In the genomic region with DNA sequence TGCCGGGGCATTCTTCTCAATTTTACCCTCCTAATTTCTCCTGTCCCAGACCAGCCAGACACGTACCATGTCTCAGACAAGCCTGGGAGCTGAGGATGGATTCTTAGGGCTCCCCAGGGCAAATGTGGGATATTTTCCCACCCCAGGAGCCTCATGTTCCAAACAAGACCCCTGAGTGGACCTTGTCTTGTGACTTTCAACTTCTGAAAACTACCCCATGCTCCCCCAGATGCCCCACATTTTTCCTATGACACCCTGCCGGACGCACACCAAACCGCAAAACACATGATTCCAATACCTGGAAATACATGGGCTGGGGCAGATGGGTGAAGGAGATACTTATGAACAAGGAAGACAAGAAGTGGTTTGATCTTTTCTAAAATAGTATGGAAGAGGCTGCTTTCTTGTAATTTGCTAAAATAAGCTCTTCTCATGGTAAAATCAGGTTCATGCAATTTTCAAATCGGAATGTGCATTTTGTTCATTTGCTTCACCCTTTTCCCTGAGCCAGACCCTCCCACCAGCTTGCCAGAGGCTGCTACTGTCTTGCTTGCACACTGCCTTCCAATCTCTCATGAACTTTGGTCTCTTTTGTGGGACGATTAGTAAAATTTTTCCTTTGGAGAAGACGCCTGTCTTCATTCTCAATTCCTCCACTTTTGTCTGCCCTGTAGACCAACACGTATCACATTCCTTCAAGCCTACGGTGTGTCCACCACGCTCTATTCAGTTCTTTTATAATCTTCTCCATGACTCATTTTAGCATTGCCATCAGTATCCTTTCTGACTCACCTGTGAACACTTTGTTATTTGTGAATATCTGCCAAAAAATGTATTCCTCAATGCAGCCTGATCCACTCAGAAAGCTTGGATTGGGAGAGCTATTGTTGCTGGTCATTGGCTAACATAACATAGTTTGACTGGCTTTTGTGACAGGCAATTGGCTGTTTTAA, we compare ENCODE assay signal across 9 cellular contexts. TPM values are rescaled to one million over a fixed set of nuclear protein-coding genes. Genes with fewer than 3 reads are reported as not detected.
DNase-seq lines count a peak whose midpoint lies in the region; ATAC-seq, FAIRE-seq and TF ChIP-seq lines count a peak whose summit lies in the region.
"Had no signal": no experiment of that assay in that cellular context is flagged by ENCODE, and none has a peak within 500 bp of the region (broad histone marks: within the 10 kb centered on the region; RNA-seq: fewer than 3 reads in every experiment).

No MANE protein-coding gene starts in this region.

- POLR2A ChIA-PET in K562 (lab: Yijun Ruan, JAX): no interaction called here

- H3K27me3 ChIP-seq in K562 (ENCODE audit: control insufficient read depth in 2 of 2, insufficient read depth in 2 of 2, low read length in 2 of 2) (peaks cover 2 to 36% of the 10 kb centered on the region in 2 experiments; a peak in 2 of 5 replicates), neural progenitor cell (peaks cover 100% of the 10 kb centered on the region)

- peak; percentile 56 for DNase-seq in activated T-cell treated with anti-CD3 and anti-CD28 coated beads, Interleukin-2, amount 50 U/mL, for 1 hour
- DNase-seq in activated T-cell treated with anti-CD3 and anti-CD28 coated beads for 4 hours (no peak), K562 (ENCODE audit: extremely low read depth in 1 of 4, low spot score in 3 of 4) (no peak), memory B cell (ENCODE audit: low spot score in 2 of 2) (no peak), Kasumi-1 (lab: John Stamatoyannopoulos, UW) (no peak), neural progenitor cell (ENCODE audit: low spot score) (no peak)
- DNase-seq: NCI-H82 had no signal

- H3K27ac Mint-ChIP-seq in memory B cell (no peak overlapping the region), neural progenitor cell (no peak overlapping the region)

- no TSS peak for BruUV-seq in K562 (replicated peaks; lab: Mats Ljungman, UMichigan)

- H3K9me3 Mint-ChIP-seq in memory B cell: peaks cover 4% of the 10 kb centered on the region
- H3K9me3 Mint-ChIP-seq in neural progenitor cell: peaks cover 5% of the 10 kb centered on the region

- no peaks in the 10 kb centered on the region for H4K20me1 ChIP-seq in K562 (replicated peaks; ENCODE audit: control insufficient read depth, insufficient read depth, low read length)
- H4K20me1 ChIP-seq in neural progenitor cell (ENCODE audit: low read depth): no peaks in the 10 kb centered on the region

- no peaks in the 10 kb centered on the region for H3K79me2 ChIP-seq in K562 (ENCODE audit: control insufficient read depth, insufficient read depth, low read length)
- no peaks in the 10 kb centered on the region for H3K79me2 ChIP-seq in neural progenitor cell (ENCODE audit: low read depth)

- CTCF ChIA-PET in K562 (lab: Yijun Ruan, JAX; ENCODE audit: low intra/inter-chr PET ratio): interaction anchor here (1.7 kb wide), 1 partner anchor 250 kb away, joined by 4 read pairs; no protein-coding TSS in a partner anchor

- TF ChIP-seq CTCF in K562 (IDR thresholded peaks at IDR 0.05 in 2 of 3, conservative IDR thresholded peaks at IDR 0.05 in 1 of 3; ENCODE audit: insufficient read depth in 2 of 3, low read depth in 1 of 3, low read length in 3 of 3) (no peak), neural progenitor cell (IDR thresholded peaks at IDR 0.05) (no peak)

- TF ChIP-seq RAD21 in K562 (CRISPR knock-in tag; conservative IDR thresholded peaks at IDR 0.05 in 1 of 2, IDR thresholded peaks at IDR 0.05 in 1 of 2): no peak

- no peak overlapping the region for H3K9ac ChIP-seq in K562 (ENCODE audit: insufficient read depth in 1 of 2, low read depth in 2 of 2, low read length in 2 of 2)
- no peak overlapping the region for H3K9ac ChIP-seq in neural progenitor cell

- no peaks in the 10 kb centered on the region for H3K9me3 ChIP-seq in K562 (replicated peaks; ENCODE audit: control insufficient read depth, insufficient read depth, low read depth, low read length)
- no peaks in the 10 kb centered on the region for H3K9me3 ChIP-seq in neural progenitor cell (ENCODE audit: low read depth)

- no peak for TF ChIP-seq EP300 in K562 (IDR thresholded peaks at IDR 0.05; ENCODE audit: low read length)

- H3K4me2 ChIP-seq in K562 (ENCODE audit: insufficient read depth, low read length) (no peak overlapping the region), neural progenitor cell (no peak overlapping the region)

- intact Hi-C loops in K562 (cut with micrococcal nuclease): no loop called here

- H3K4me3 Mint-ChIP-seq in memory B cell (peak overlapping the region; percentile 77), neural progenitor cell (no peak overlapping the region)

- H3K4me3 ChIP-seq in K562: no peak overlapping the region
- peak overlapping the region; percentile 42 for H3K4me3 ChIP-seq in urinary bladder (ENCODE audit: low read depth, low read length)
- H3K4me3 ChIP-seq in neural progenitor cell: no peak overlapping the region

- H2AFZ ChIP-seq in K562 (ENCODE audit: low read depth, low read length) (no peak overlapping the region), neural progenitor cell (replicated peaks) (no peak overlapping the region)

- FAIRE-seq in K562 (lab: Jason Lieb, UNC): no peak

- ATAC-seq in K562: no peak
- ATAC-seq in memory B cell (ENCODE audit: low read depth): no peak
- ATAC-seq in HG03460 (IDR thresholded peaks at IDR 0.05; ENCODE audit: unreplicated experiment): no peak

- no peaks in the 10 kb centered on the region for H3F3A ChIP-seq in neural progenitor cell (ENCODE audit: low read depth)

- H3K27ac ChIP-seq in K562 (ENCODE audit: extremely low read depth, low read depth, low read length): no peak overlapping the region
- peak overlapping the region; percentile 28 for H3K27ac ChIP-seq in urinary bladder (ENCODE audit: low read depth)
- H3K27ac ChIP-seq in neural progenitor cell: no peak overlapping the region

- H3K4me1 Mint-ChIP-seq in memory B cell (peaks cover 4% of the 10 kb centered on the region), neural progenitor cell (peaks cover 19% of the 10 kb centered on the region)

- H3K27me3 Mint-ChIP-seq in memory B cell (peaks cover 23% of the 10 kb centered on the region), neural progenitor cell (ENCODE audit: insufficient read depth, low read depth) (peaks cover 18% of the 10 kb centered on the region)

- H3K4me1 ChIP-seq in K562 (replicated peaks in 1 of 2; ENCODE audit: control insufficient read depth in 2 of 2, insufficient read depth in 2 of 2, low read length in 2 of 2): no peaks in the 10 kb centered on the region; a peak in 1 of 5 replicates
- no peaks in the 10 kb centered on the region for H3K4me1 ChIP-seq in urinary bladder (ENCODE audit: insufficient read depth)
- peaks cover 16% of the 10 kb centered on the region for H3K4me1 ChIP-seq in neural progenitor cell

- H3K9me1 ChIP-seq in K562 (ENCODE audit: control insufficient read depth, insufficient read depth, low read length): no peaks in the 10 kb centered on the region

- no peaks in the 10 kb centered on the region for H3K36me3 ChIP-seq in K562 (ENCODE audit: control insufficient read depth, insufficient read depth, low read length)
- H3K36me3 ChIP-seq in urinary bladder (ENCODE audit: insufficient read depth): no peaks in the 10 kb centered on the region
- no peaks in the 10 kb centered on the region for H3K36me3 ChIP-seq in neural progenitor cell

- in situ Hi-C loops in K562 (cut with MboI): no loop called here

- 3% methylated on average over 11 of the region's 11 CpGs for WGBS in K562 (ENCODE audit: insufficient coverage, low coverage, missing lambda C conversion rate)
- 71% methylated on average over 11 of the region's 11 CpGs for whole genome bisulfite sequencing in urinary bladder

- H3K36me3 Mint-ChIP-seq in memory B cell: peaks cover 3% of the 10 kb centered on the region
- H3K36me3 Mint-ChIP-seq in neural progenitor cell: no peaks in the 10 kb centered on the region

- TF ChIP-seq POLR2A in K562 (conservative IDR thresholded peaks at IDR 0.05): no peak

RNA-seq across cellular contexts. Expression of a gene that starts 1.1 kb away (rescaled TPM):
- total RNA-seq in K562 (2011; cell fraction: chromatin; rRNA removed; ENCODE audit: low replicate concordance): not detected in 2 replicates
- total RNA-seq in K562 (2011; cell fraction: nucleolus; rRNA removed): not detected in 2 replicates
- total RNA-seq in K562 (2011; cell fraction: nucleoplasm; rRNA removed): not detected in 2 replicates
- not detected in 2 replicates for total RNA-seq in K562 (2014; rRNA removed)
- not detected in 2 replicates for total RNA-seq in K562 (2014; rRNA removed; fragmentation: Illumina TruSeq; extraction: Trizol)
- total RNA-seq in K562 (2015; rRNA removed; fragmentation: Illumina TruSeq; extraction: Trizol): not detected in 2 replicates
- 0.35 and 0.51 TPM in 2 replicates for total RNA-seq in K562 (2021)
- not detected in 2 replicates for polyA plus RNA-seq in K562 (2011; rRNA removed)
- not detected in 2 replicates for polyA plus RNA-seq in K562 (2011; cell fraction: cytosol; rRNA removed)
- not detected in 2 replicates for polyA plus RNA-seq in K562 (2011; cell fraction: nucleus; rRNA removed)
- polyA plus RNA-seq in K562 (2012): 0.48 TPM in 1 of 2 replicates, not detected in the other
- not detected in 2 replicates for polyA plus RNA-seq in K562 (2014; fragmentation: Illumina TruSeq; extraction: Trizol)
- polyA plus RNA-seq in K562 (2014; fragmentation: Nextera tagmentation; extraction: Ambion mirVana): not detected
- polyA plus RNA-seq in K562 (2014; rRNA removed): not detected in 2 replicates
- not detected in 2 replicates for polyA minus RNA-seq in K562 (2011; rRNA and poly(A)+ RNA removed)
- not detected in 2 replicates for polyA minus RNA-seq in K562 (2011; cell fraction: cytosol; rRNA and poly(A)+ RNA removed)
- not detected in 2 replicates for polyA minus RNA-seq in K562 (2011; cell fraction: nucleus; rRNA and poly(A)+ RNA removed)
- total RNA-seq in urinary bladder: 25.6 TPM
- polyA plus RNA-seq in urinary bladder: 24.3 TPM
- 0.03 TPM in 1 of 2 replicates, not detected in the other for total RNA-seq in neural progenitor cell (ENCODE audit: low replicate concordance)

RNA-seq across cellular contexts. Expression of a gene that starts 22.0 kb away (rescaled TPM):
- total RNA-seq in K562 (2011; cell fraction: chromatin; rRNA removed; ENCODE audit: low replicate concordance): not detected in 2 replicates
- not detected in 2 replicates for total RNA-seq in K562 (2011; cell fraction: nucleolus; rRNA removed)
- not detected in 2 replicates for total RNA-seq in K562 (2011; cell fraction: nucleoplasm; rRNA removed)
- not detected in 2 replicates for total RNA-seq in K562 (2014; rRNA removed)
- total RNA-seq in K562 (2014; rRNA removed; fragmentation: Illumina TruSeq; extraction: Trizol): not detected in 2 replicates
- not detected in 2 replicates for total RNA-seq in K562 (2015; rRNA removed; fragmentation: Illumina TruSeq; extraction: Trizol)
- total RNA-seq in K562 (2021): 0.11 and 0.13 TPM in 2 replicates
- not detected in 2 replicates for polyA plus RNA-seq in K562 (2011; rRNA removed)
- 0.03 TPM in 1 of 2 replicates, not detected in the other for polyA plus RNA-seq in K562 (2011; cell fraction: cytosol; rRNA removed)
- polyA plus RNA-seq in K562 (2011; cell fraction: nucleus; rRNA removed): not detected in 2 replicates
- not detected in 2 replicates for polyA plus RNA-seq in K562 (2012)
- not detected in 2 replicates for polyA plus RNA-seq in K562 (2014; fragmentation: Illumina TruSeq; extraction: Trizol)
- not detected for polyA plus RNA-seq in K562 (2014; fragmentation: Nextera tagmentation; extraction: Ambion mirVana)
- polyA plus RNA-seq in K562 (2014; rRNA removed): 0.04 TPM in 1 of 2 replicates, not detected in the other
- not detected in 2 replicates for polyA minus RNA-seq in K562 (2011; rRNA and poly(A)+ RNA removed)
- not detected in 2 replicates for polyA minus RNA-seq in K562 (2011; cell fraction: cytosol; rRNA and poly(A)+ RNA removed)
- not detected in 2 replicates for polyA minus RNA-seq in K562 (2011; cell fraction: nucleus; rRNA and poly(A)+ RNA removed)
- total RNA-seq in urinary bladder: 4.9 TPM
- polyA plus RNA-seq in urinary bladder: 8.0 TPM
- total RNA-seq in neural progenitor cell (ENCODE audit: low replicate concordance): not detected in 2 replicates

RNA-seq across cellular contexts. Expression of a gene that starts 52.9 kb away (rescaled TPM):
- 0.86 TPM in 1 of 2 replicates, not detected in the other for total RNA-seq in K562 (2011; cell fraction: chromatin; rRNA removed; ENCODE audit: low replicate concordance)
- total RNA-seq in K562 (2011; cell fraction: nucleolus; rRNA removed): 0.17 and 0.53 TPM in 2 replicates
- total RNA-seq in K562 (2011; cell fraction: nucleoplasm; rRNA removed): 0.51 TPM in 1 of 2 replicates, not detected in the other
- total RNA-seq in K562 (2014; rRNA removed) (0.73 and 1.1 TPM in 2 replicates), K562 (2014; rRNA removed; fragmentation: Illumina TruSeq; extraction: Trizol) (1.1 and 1.4 TPM in 2 replicates), K562 (2015; rRNA removed; fragmentation: Illumina TruSeq; extraction: Trizol) (1.3 and 1.5 TPM in 2 replicates), K562 (2021) (1.1 and 1.2 TPM in 2 replicates), urinary bladder (18.8 TPM), neural progenitor cell (ENCODE audit: low replicate concordance) (not detected in 2 replicates)
- polyA plus RNA-seq in K562 (2011; rRNA removed) (0.14 and 0.52 TPM in 2 replicates), K562 (2014; fragmentation: Illumina TruSeq; extraction: Trizol) (0.65 and 0.83 TPM in 2 replicates), K562 (2014; fragmentation: Nextera tagmentation; extraction: Ambion mirVana) (1 to 10 TPM; 1.8 TPM), K562 (2014; rRNA removed) (0.37 and 0.57 TPM in 2 replicates), urinary bladder (10.1 TPM)
- polyA plus RNA-seq in K562 (2011; cell fraction: cytosol; rRNA removed): 0.09 and 0.18 TPM in 2 replicates
- polyA plus RNA-seq in K562 (2011; cell fraction: nucleus; rRNA removed): 0.14 and 0.15 TPM in 2 replicates
- polyA plus RNA-seq in K562 (2012): 2.2 and 9.4 TPM in 2 replicates
- polyA minus RNA-seq in K562 (2011; rRNA and poly(A)+ RNA removed): 0.42 and 0.60 TPM in 2 replicates
- polyA minus RNA-seq in K562 (2011; cell fraction: cytosol; rRNA and poly(A)+ RNA removed): 0.76 TPM in 1 of 2 replicates, not detected in the other
- polyA minus RNA-seq in K562 (2011; cell fraction: nucleus; rRNA and poly(A)+ RNA removed): not detected in 2 replicates

Comparison
In these comparisons a context has a peak if more than half of its experiments do, and no peak if none do; other contexts are left out.
1. RNA of a gene that starts 1.1 kb away (total RNA-seq): 25.6 TPM in urinary bladder (single experiment); 0.35 to 0.51 TPM in K562 and 0.03 TPM in neural progenitor cell; every median in the first group is over 10 times any median in the second.